In genomic region chr2:69196327-69197117, GRCh38 we compare ENCODE assay signal across 12 cellular contexts.
DNase-seq lines count a peak whose midpoint lies in the region; ATAC-seq, FAIRE-seq and TF ChIP-seq lines count a peak whose summit lies in the region.
"Had no signal": no experiment of that assay in that cellular context is flagged by ENCODE, and none has a peak within 500 bp of the region (broad histone marks: within the 10 kb centered on the region; RNA-seq: fewer than 3 reads in every experiment).

No MANE protein-coding gene starts in this region.

- POLR2A ChIA-PET in K562 (lab: Yijun Ruan, JAX) = no interaction called here

- in situ Hi-C loops in K562 (cut with MboI) = no loop called here

- 0 out of 4 replicates have a peak overlapping the region, but pooled peaks of 1 of the 2 experiments have one; percentile 29 for H3K9ac ChIP-seq in K562 (ENCODE audit: insufficient read depth in 1 of 2, low read depth in 2 of 2, low read length in 2 of 2)

- CTCF ChIA-PET in K562 (lab: Yijun Ruan, JAX; ENCODE audit: low intra/inter-chr PET ratio) = no interaction called here

- TF ChIP-seq POLR2A in K562 (conservative IDR thresholded peaks at IDR 0.05) = no peak

- no peak for FAIRE-seq in K562 (lab: Jason Lieb, UNC)

- H3K36me3 ChIP-seq in K562 (ENCODE audit: control insufficient read depth, insufficient read depth, low read length) (no peaks in the 10 kb centered on the region), aorta (ENCODE audit: control insufficient read depth in 1 of 2, insufficient read depth in 2 of 2, low read length in 1 of 2) (peaks cover 3 to 9% of the 10 kb centered on the region in 2 donors), lower lobe of right lung (peaks cover 5% of the 10 kb centered on the region)

- ATAC-seq in K562 (no peak), aorta (ENCODE audit: low FRiP score) (peak; percentile 54), GM21529 (IDR thresholded peaks at IDR 0.05; ENCODE audit: unreplicated experiment) (no peak), lower lobe of right lung (no peak)
- ATAC-seq: activated naive CD8-positive, alpha-beta T cell treated with anti-CD3 and anti-CD28 coated beads, Interleukin-2, amount 50 U/mL, for 24 hours had no signal

- 2% methylated on average over 9 of the region's 9 CpGs for WGBS in K562 (ENCODE audit: insufficient coverage, low coverage, missing lambda C conversion rate)
- WGBS in aorta, 2 donors = 71% methylated on average over 9 of the region's 9 CpGs

- TF ChIP-seq EP300 in K562 (IDR thresholded peaks at IDR 0.05; ENCODE audit: low read length) = no peak

- H3K9me1 ChIP-seq in K562 (ENCODE audit: control insufficient read depth, insufficient read depth, low read length) = no peaks in the 10 kb centered on the region

- no peak overlapping the region for H3K4me2 ChIP-seq in K562 (ENCODE audit: insufficient read depth, low read length)

- no peaks in the 10 kb centered on the region for H3K4me1 ChIP-seq in K562 (replicated peaks in 1 of 2; ENCODE audit: control insufficient read depth in 2 of 2, insufficient read depth in 2 of 2, low read length in 2 of 2)
- H3K4me1 ChIP-seq in aorta (ENCODE audit: control insufficient read depth in 1 of 2, insufficient read depth in 2 of 2, low read length in 2 of 2) = no peaks in the 10 kb centered on the region
- H3K4me1 ChIP-seq in lower lobe of right lung = peaks cover 8% of the 10 kb centered on the region

- H3K27ac ChIP-seq in K562 (ENCODE audit: extremely low read depth, low read depth, low read length) (no peak overlapping the region), aorta (ENCODE audit: low read depth in 1 of 2, low read length in 2 of 2) (peak overlapping the region in 1 of 2 donors; percentile 46), lower lobe of right lung (no peak overlapping the region)
- H3K27ac ChIP-seq: C4-2B had no signal

- no peaks in the 10 kb centered on the region for H3K79me2 ChIP-seq in K562 (ENCODE audit: control insufficient read depth, insufficient read depth, low read length)

- H3K9me3 ChIP-seq in K562 (replicated peaks; ENCODE audit: control insufficient read depth, insufficient read depth, low read depth, low read length) (no peaks in the 10 kb centered on the region), aorta (ENCODE audit: control insufficient read depth, low read length) (no peaks in the 10 kb centered on the region), lower lobe of right lung (no peaks in the 10 kb centered on the region)

- H3K27me3 ChIP-seq in K562 (ENCODE audit: control insufficient read depth in 2 of 2, insufficient read depth in 2 of 2, low read length in 2 of 2) (peaks cover 18 to 29% of the 10 kb centered on the region in 2 experiments), aorta (ENCODE audit: control insufficient read depth in 1 of 2, insufficient read depth in 2 of 2, low read length in 1 of 2) (no peaks in the 10 kb centered on the region), lower lobe of right lung (ENCODE audit: low read depth) (no peaks in the 10 kb centered on the region)

- H3K4me3 ChIP-seq in K562 = no peak overlapping the region
- H3K4me3 ChIP-seq in aorta (ENCODE audit: low read length in 2 of 2) = no peak overlapping the region
- H3K4me3 ChIP-seq in lower lobe of right lung = no peak overlapping the region

- H2AFZ ChIP-seq in K562 (ENCODE audit: low read depth, low read length) = no peak overlapping the region

- TF ChIP-seq RAD21 in K562 (CRISPR knock-in tag; conservative IDR thresholded peaks at IDR 0.05 in 1 of 2, IDR thresholded peaks at IDR 0.05 in 1 of 2) = no peak

- no TSS peak for BruUV-seq in K562 (replicated peaks; lab: Mats Ljungman, UMichigan)

- H4K20me1 ChIP-seq in K562 (replicated peaks; ENCODE audit: control insufficient read depth, insufficient read depth, low read length) = no peaks in the 10 kb centered on the region; the same call in 1 of the 2 replicates

- intact Hi-C loops in K562 (cut with micrococcal nuclease) = no loop called here
- intact Hi-C loops in aorta (cut with DNase I) = no loop called here
- intact Hi-C loops in lower lobe of right lung (cut with DNase I) = no loop called here

- DNase-seq in NCI-H748 (lab: John Stamatoyannopoulos, UW; ENCODE audit: unreplicated experiment) = peak; percentile 18
- no peak for DNase-seq in NCI-H748 treated with DMSO at 0.1 percent for 48 hours (lab: John Stamatoyannopoulos, UW)
- no peak for DNase-seq in K562 (ENCODE audit: extremely low read depth in 1 of 4, low spot score in 3 of 4)
- peak; percentile 56 for DNase-seq in left kidney (ENCODE audit: low read depth, low spot score)
- DNase-seq in aorta = no peak
- DNase-seq in lower lobe of right lung = no peak
- no peak for DNase-seq in NCI-H345 (lab: John Stamatoyannopoulos, UW)
- DNase-seq: activated naive CD8-positive, alpha-beta T cell treated with anti-CD3 and anti-CD28 coated beads, Interleukin-2, amount 50 U/mL, for 24 hours; H7; NCI-H82 had no signal

- no peak for TF ChIP-seq CTCF in K562 (IDR thresholded peaks at IDR 0.05 in 2 of 3, conservative IDR thresholded peaks at IDR 0.05 in 1 of 3; ENCODE audit: insufficient read depth in 2 of 3, low read depth in 1 of 3, low read length in 3 of 3)
- TF ChIP-seq CTCF in lower lobe of right lung (IDR thresholded peaks at IDR 0.05) = no peak

TF ChIP-seq in K562, 482 proteins besides CTCF, POLR2A, EP300 and RAD21:
- TF ChIP-seq CEBPB (tag; IDR thresholded peaks at IDR 0.05) = 0 out of 2 replicates have a peak, but pooled peaks have one; percentile 17
- no peak for TF ChIP-seq ZNF518B (CRISPR knock-in tag; IDR thresholded peaks at IDR 0.05)
- no peak for TF ChIP-seq SAFB (IDR thresholded peaks at IDR 0.05; ENCODE audit: borderline replicate concordance, low read depth, low read length)
- TF ChIP-seq RFX1 (IDR thresholded peaks at IDR 0.05) = peak; percentile 72
- TF ChIP-seq MTA3 (IDR thresholded peaks at IDR 0.05; ENCODE audit: borderline replicate concordance) = no peak
- no peak for TF ChIP-seq NR1H2 (CRISPR knock-in tag; IDR thresholded peaks at IDR 0.05)
- TF ChIP-seq CEBPG (CRISPR knock-in tag; IDR thresholded peaks at IDR 0.05) = no peak
- peak; percentile 29 to 71; a peak in 3 of 4 replicates for TF ChIP-seq CEBPG (tag; conservative IDR thresholded peaks at IDR 0.05 in 1 of 2, IDR thresholded peaks at IDR 0.05 in 1 of 2)

Comparison
In these comparisons a context has a peak if more than half of its experiments do, and no peak if none do; other contexts are left out.
1. DNase-seq: peak in NCI-H748 (single experiment) and left kidney (single experiment); none in NCI-H748 treated with DMSO at 0.1 percent for 48 hours (single experiment), K562 (0 of 4), aorta (0 of 2), lower lobe of right lung (single experiment) and NCI-H345 (single experiment).